In the genomic region with DNA sequence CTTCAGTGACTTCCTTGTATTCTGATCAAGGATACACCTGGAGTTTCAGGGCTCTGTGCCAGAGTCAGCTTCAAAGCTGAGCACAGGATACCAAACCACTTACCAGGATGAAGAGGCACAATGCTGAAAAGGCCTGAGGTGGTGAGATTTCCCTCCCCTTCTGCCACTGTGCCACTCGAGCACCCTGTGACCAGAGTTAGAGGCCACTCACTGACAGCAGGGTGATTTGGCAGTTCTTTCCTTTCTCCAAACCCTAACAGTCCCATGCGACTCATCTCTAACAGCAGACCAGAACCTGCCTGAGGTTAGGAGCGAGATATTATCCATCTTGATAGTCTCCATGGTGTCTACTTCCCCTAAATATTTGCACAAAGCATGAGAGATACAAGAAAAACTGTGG, we compare ENCODE assay signal across 11 cellular contexts. TPM values are rescaled to one million over a fixed set of nuclear protein-coding genes. Genes with fewer than 3 reads are reported as not detected.
DNase-seq lines count a peak whose midpoint lies in the region; ATAC-seq and TF ChIP-seq lines count a peak whose summit lies in the region.
"Had no signal": no experiment of that assay in that cellular context is flagged by ENCODE, and none has a peak within 500 bp of the region (broad histone marks: within the 10 kb centered on the region; RNA-seq: fewer than 3 reads in every experiment).

No MANE protein-coding gene starts in this region.

- peaks cover 0 to 6% of the 10 kb centered on the region in 2 donors for H3K36me3 ChIP-seq in left lung
- H3K36me3 ChIP-seq: cardiac muscle cell had no signal

- H3K4me1 Mint-ChIP-seq in activated CD8-positive, alpha-beta T cell treated with anti-CD3 and anti-CD28 coated beads for 36 hours (ENCODE audit: low read depth), result peaks cover 38% of the 10 kb centered on the region

- H3K27ac Mint-ChIP-seq in activated CD8-positive, alpha-beta T cell treated with anti-CD3 and anti-CD28 coated beads for 36 hours, result peak overlapping the region; percentile 22

- POLR2A ChIA-PET in activated CD8-positive, alpha-beta T cell treated with anti-CD3 and anti-CD28 coated beads for 36 hours (lab: Charles Lee), result interaction anchor here (2.3 to 3.0 kb wide), 2 partner anchors 15 to 19 kb away, joined by 6 to 14 read pairs; partner anchors contain the start of gene CD274

- intact Hi-C loops in activated CD8-positive, alpha-beta T cell treated with anti-CD3 and anti-CD28 coated beads for 36 hours (cut with micrococcal nuclease), result loop anchor here (5.0 to 10.0 kb wide), 2 partner anchors 111 to 449 kb away; partner anchors contain the start of gene JAK2
- intact Hi-C loops in left lung (cut with DNase I), result no loop called here
- intact Hi-C loops in left ventricle myocardium superior (cut with micrococcal nuclease), result no loop called here

- CTCF ChIA-PET in activated CD8-positive, alpha-beta T cell treated with anti-CD3 and anti-CD28 coated beads for 36 hours (lab: Charles Lee), result interaction anchor here (1.2 to 6.4 kb wide), 3 partner anchors 8 to 153 kb away, joined by 3 to 43 read pairs (median 22); no protein-coding TSS in a partner anchor

- H3K27ac ChIP-seq in left lung, result peak overlapping the region; percentile 21 to 99
- H3K27ac ChIP-seq: cardiac muscle cell had no signal

- H3K27me3 Mint-ChIP-seq in activated CD8-positive, alpha-beta T cell treated with anti-CD3 and anti-CD28 coated beads for 36 hours, result no peaks in the 10 kb centered on the region

- H3K36me3 Mint-ChIP-seq in activated CD8-positive, alpha-beta T cell treated with anti-CD3 and anti-CD28 coated beads for 36 hours (ENCODE audit: low read depth), result peaks cover 32% of the 10 kb centered on the region

- no peaks in the 10 kb centered on the region for H3K27me3 ChIP-seq in left lung
- H3K27me3 ChIP-seq: cardiac muscle cell had no signal

- H3K4me3 ChIP-seq in left lung, result no peak overlapping the region

- TF ChIP-seq CTCF in activated CD8-positive, alpha-beta T cell treated with anti-CD3 and anti-CD28 coated beads for 36 hours (IDR thresholded peaks at IDR 0.05), result no peak
- no peak for TF ChIP-seq CTCF in left lung (IDR thresholded peaks at IDR 0.05)

- peaks cover 6 to 28% of the 10 kb centered on the region in 2 donors for H3K4me1 ChIP-seq in left lung

- no peak for ATAC-seq in activated CD8-positive, alpha-beta T cell treated with anti-CD3 and anti-CD28 coated beads for 36 hours
- ATAC-seq in left lung (peak; percentile 21), HG02759 (IDR thresholded peaks at IDR 0.05; ENCODE audit: unreplicated experiment) (no peak), left ventricle myocardium superior (no peak)

- peaks cover 2% of the 10 kb centered on the region for H3K9me3 Mint-ChIP-seq in activated CD8-positive, alpha-beta T cell treated with anti-CD3 and anti-CD28 coated beads for 36 hours

- peak; percentile 53 for DNase-seq in DMS53 treated with DMSO at 0.1 percent for 48 hours (lab: John Stamatoyannopoulos, UW; ENCODE audit: unreplicated experiment)
- DNase-seq in HUDEP-2 (lab: John Stamatoyannopoulos, UW; ENCODE audit: unreplicated experiment in 76 of 76), result peak in 39 of 76 experiments; percentile 9 to 77 (median 28)
- no peak for DNase-seq in activated CD8-positive, alpha-beta T cell treated with anti-CD3 and anti-CD28 coated beads for 36 hours
- peak in 1 of 2 donors; percentile 69 for DNase-seq in left lung
- no peak for DNase-seq in left ventricle myocardium superior
- no peak for DNase-seq in superior temporal gyrus (ENCODE audit: extremely low spot score)
- DNase-seq: kidney glomerular epithelial cell, SK-N-SH, substantia nigra had no signal

- no peaks in the 10 kb centered on the region for H3K9me3 ChIP-seq in left lung
- H3K9me3 ChIP-seq: SK-N-SH had no signal

- peak overlapping the region; percentile 97 for H3K4me3 Mint-ChIP-seq in activated CD8-positive, alpha-beta T cell treated with anti-CD3 and anti-CD28 coated beads for 36 hours

RNA-seq across cellular contexts. Expression of gene PLGRKT, which starts 1.8 kb away (rescaled TPM):
- 10 to 100 TPM; 26.6 to 28.5 TPM for total RNA-seq in activated CD8-positive, alpha-beta T cell treated with anti-CD3 and anti-CD28 coated beads for 36 hours
- total RNA-seq in left lung (10 to 100 TPM; 23.2 to 26.6 TPM), left ventricle myocardium superior (41.6 TPM)

RNA-seq across cellular contexts. Expression of gene CD274, which starts 14.4 kb away (rescaled TPM):
- 10 to 100 TPM; 12.2 to 13.7 TPM for total RNA-seq in activated CD8-positive, alpha-beta T cell treated with anti-CD3 and anti-CD28 coated beads for 36 hours
- total RNA-seq in left lung (10 to 100 TPM in 1 of 2 donors, 1 to 10 TPM in 1; 9.4 to 21.1 TPM), left ventricle myocardium superior (10.9 TPM)
- total RNA-seq: cardiac muscle cell had no signal

Comparison
In these comparisons a context has a peak if more than half of its experiments do, and no peak if none do; other contexts are left out.
1. DNase-seq: peak in DMS53 treated with DMSO at 0.1 percent for 48 hours (single experiment) and HUDEP-2 (39 of 76); none in activated CD8-positive, alpha-beta T cell treated with anti-CD3 and anti-CD28 coated beads for 36 hours (single experiment), left ventricle myocardium superior (single experiment) and superior temporal gyrus (single experiment).